ENCODE assay signal across 24 cellular contexts in the genomic region with DNA sequence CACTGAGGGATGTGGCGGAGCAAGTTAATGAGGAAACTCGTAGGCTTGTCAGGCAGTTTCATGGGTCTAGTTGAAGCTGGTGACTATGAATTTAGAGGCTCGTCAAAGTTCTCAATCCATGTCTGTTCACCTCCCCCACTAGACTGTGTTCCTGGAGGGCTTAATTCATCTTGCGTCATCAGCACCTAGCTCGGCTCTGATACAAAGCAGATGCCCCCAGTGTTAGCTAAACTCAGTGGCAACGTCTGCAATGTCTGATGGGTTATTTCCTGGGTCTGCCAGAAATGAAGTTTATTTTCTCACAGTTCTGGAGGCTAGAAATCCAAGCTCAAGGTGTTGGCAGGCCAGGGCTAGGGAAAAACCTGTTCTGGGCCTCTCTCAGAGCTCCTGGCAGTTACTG.
DNase-seq lines count a peak whose midpoint lies in the region; ATAC-seq and TF ChIP-seq lines count a peak whose summit lies in the region.
"Had no signal": no experiment of that assay in that cellular context is flagged by ENCODE, and none has a peak within 500 bp of the region (broad histone marks: within the 10 kb centered on the region; RNA-seq: fewer than 3 reads in every experiment).

No MANE protein-coding gene starts in this region.

- no peaks in the 10 kb centered on the region for H3K27me3 ChIP-seq in PC-9 (ENCODE audit: insufficient read depth, low read depth)
- H3K27me3 ChIP-seq in heart left ventricle = no peaks in the 10 kb centered on the region
- H3K27me3 ChIP-seq in mesendoderm (ENCODE audit: insufficient read depth, low read length, poor library complexity) = no peaks in the 10 kb centered on the region
- H3K27me3 ChIP-seq in body of pancreas = no peaks in the 10 kb centered on the region
- H3K27me3 ChIP-seq: BLaER1, brain microvascular endothelial cell, ovary, spleen had no signal

- H2BK15ac ChIP-seq in mesendoderm (replicated peaks; ENCODE audit: low read depth) = no peak overlapping the region

- H3K4ac ChIP-seq in mesendoderm (ENCODE audit: low read depth, low read length) = no peak overlapping the region

- H2AK5ac ChIP-seq in mesendoderm (ENCODE audit: low read length) = no peak overlapping the region

- H3K4me3 ChIP-seq in PC-9 (no peak overlapping the region), heart left ventricle (no peak overlapping the region), mesendoderm (ENCODE audit: low read length) (no peak overlapping the region), body of pancreas (no peak overlapping the region)
- H3K4me3 ChIP-seq: BLaER1, ovary, spleen had no signal

- ATAC-seq in SK-N-SH treated with all-trans-retinoic acid at 6 μM for 48 hours = no peak
- ATAC-seq in heart left ventricle = peak in 3 of 4 donors; percentile 49 to 61 (median 53)
- no peak for ATAC-seq in body of pancreas
- ATAC-seq in HG03460 (IDR thresholded peaks at IDR 0.05; ENCODE audit: unreplicated experiment) = no peak
- ATAC-seq: activated T-cell treated with anti-CD3 and anti-CD28 coated beads, Interleukin-2, amount 50 U/mL, for 4 hours; effector memory CD8-positive, alpha-beta T cell had no signal

- no peak overlapping the region for H3K9ac ChIP-seq in mesendoderm (ENCODE audit: low read length)
- H3K9ac ChIP-seq: BLaER1 had no signal

- intact Hi-C loops in PC-9 (cut with micrococcal nuclease; ENCODE audit: unreplicated experiment) (no loop called here), heart left ventricle (cut with DNase I) (loop anchor here in 8 of 10 donors (5.0 to 10.0 kb wide), 7 partner anchors 137 to 457 kb away; a partner anchor contains a TSS), body of pancreas (cut with DNase I) (loop anchor here (5.0 to 10.0 kb wide), 2 partner anchors 147 to 454 kb away; no protein-coding TSS in a partner anchor)

- no peaks in the 10 kb centered on the region for H3K9me2 ChIP-seq in PC-9 (ENCODE audit: insufficient read depth)

- no peak overlapping the region for H3K23ac ChIP-seq in mesendoderm (ENCODE audit: low read length)

- H2AFZ ChIP-seq in PC-9 = peak overlapping the region; percentile 66; the same call in 1 of the 2 replicates

- no peaks in the 10 kb centered on the region for H4K20me1 ChIP-seq in PC-9 (ENCODE audit: insufficient read depth)
- H4K20me1 ChIP-seq: BLaER1 had no signal

- CTCF ChIA-PET in PC-9 (lab: Charles Lee) = no interaction called here

- H3K27ac ChIP-seq in PC-9 = no peak overlapping the region
- H3K27ac ChIP-seq in heart left ventricle = no peak overlapping the region
- no peak overlapping the region for H3K27ac ChIP-seq in mesendoderm (ENCODE audit: low read depth, low read length)
- no peak overlapping the region for H3K27ac ChIP-seq in body of pancreas
- H3K27ac ChIP-seq: BLaER1, brain microvascular endothelial cell, spleen, WERI-Rb-1 had no signal

- H4K8ac ChIP-seq in mesendoderm (ENCODE audit: low read depth, low read length) = no peak overlapping the region

- H3K18ac ChIP-seq in mesendoderm (ENCODE audit: low read length) = no peak overlapping the region

- no peak overlapping the region for H2BK120ac ChIP-seq in mesendoderm (ENCODE audit: low read depth, low read length)

- H4K5ac ChIP-seq in mesendoderm (ENCODE audit: low read length) = no peak overlapping the region

- H3K4me2 ChIP-seq in PC-9 (peak overlapping the region; percentile 58; the same call in 1 of the 2 replicates), mesendoderm (ENCODE audit: low read length) (no peak overlapping the region)
- H3K4me2 ChIP-seq: BLaER1 had no signal

- POLR2A ChIA-PET in PC-9 (lab: Charles Lee; ENCODE audit: unreplicated experiment) = interaction anchor here (0.6 kb wide), 1 partner anchor 1050 kb away, joined by 6 read pairs; no protein-coding TSS in a partner anchor

- no peaks in the 10 kb centered on the region for H3K79me2 ChIP-seq in PC-9 (ENCODE audit: low read depth)
- no peaks in the 10 kb centered on the region for H3K79me2 ChIP-seq in mesendoderm (ENCODE audit: control insufficient read depth, insufficient read depth, low read length)

- TF ChIP-seq CTCF in PC-9 (conservative IDR thresholded peaks at IDR 0.05) (no peak), heart left ventricle (IDR thresholded peaks at IDR 0.05) (no peak), body of pancreas (IDR thresholded peaks at IDR 0.05) (no peak)

- WGBS in heart left ventricle, 4 donors = 24 to 40% (median 28%) methylated on average over 6 of the region's 6 CpGs
- WGBS in mesendoderm (ENCODE audit: extremely low coverage, insufficient coverage, low lambda C conversion rate) = no CpG with 5 or more reads among the region's 6 CpGs
- 54 to 56% methylated on average over 5 to 6 of the region's 6 CpGs for WGBS in body of pancreas, 2 donors

- H2BK5ac ChIP-seq in mesendoderm (ENCODE audit: low read length) = no peak overlapping the region

- no peak overlapping the region for H3K56ac ChIP-seq in mesendoderm (ENCODE audit: low read length)

- H3K9me3 ChIP-seq in PC-9 (ENCODE audit: insufficient read depth, low read depth) (no peaks in the 10 kb centered on the region), heart left ventricle (peaks cover 0 to under 1% (median 0%) of the 10 kb centered on the region in 12 donors), body of pancreas (no peaks in the 10 kb centered on the region)
- H3K9me3 ChIP-seq: BLaER1, ovary had no signal

- no peaks in the 10 kb centered on the region for H3F3A ChIP-seq in PC-9 (ENCODE audit: insufficient read depth, low read depth)

- no peak for DNase-seq in PC-9
- DNase-seq in heart left ventricle = peak in 1 of 5 donors; percentile 7
- peak; percentile 19 for DNase-seq in mesendoderm
- DNase-seq in body of pancreas = no peak
- DNase-seq in GM19238 (ENCODE audit: insufficient read length, low spot score) = no peak
- no peak for DNase-seq in NCI-H2029 treated with DMSO at 0.1 percent for 48 hours (lab: John Stamatoyannopoulos, UW)
- DNase-seq: activated CD4-positive, alpha-beta T cell treated with anti-CD3 and anti-CD28 coated beads, Interleukin-2, amount 10 ng/mL, durations not matched to agents 24 days and 14 days; activated gamma-delta T cell treated with Interleukin-2 at 50 U/mL for 16 hours; activated T-cell treated with anti-CD3 and anti-CD28 coated beads, Interleukin-2, amount 50 U/mL, for 4 hours; brain microvascular endothelial cell; DMS53; effector memory CD8-positive, alpha-beta T cell; H7; hippocampal formation; NCI-H1092; NCI-H187 treated with DMSO at 0.1 percent for 48 hours; NCI-H226; NCI-H69; ovary; spleen; WERI-Rb-1 had no signal

- no peaks in the 10 kb centered on the region for H3K36me3 ChIP-seq in PC-9 (ENCODE audit: low read depth)
- H3K36me3 ChIP-seq in heart left ventricle = no peaks in the 10 kb centered on the region
- no peaks in the 10 kb centered on the region for H3K36me3 ChIP-seq in mesendoderm (ENCODE audit: control insufficient read depth, insufficient read depth, low read length)
- no peaks in the 10 kb centered on the region for H3K36me3 ChIP-seq in body of pancreas (replicated peaks in 1 of 2; ENCODE audit: insufficient read depth in 1 of 2, low read depth in 2 of 2)
- H3K36me3 ChIP-seq: BLaER1, brain microvascular endothelial cell, ovary, spleen, WERI-Rb-1 had no signal

- H3K4me1 ChIP-seq in PC-9 (replicated peaks; ENCODE audit: insufficient read depth) (peaks cover 14% of the 10 kb centered on the region; the same call in 1 of the 2 replicates), heart left ventricle (peaks cover 0 to 12% (median 0%) of the 10 kb centered on the region in 12 donors), mesendoderm (ENCODE audit: control insufficient read depth, low read depth, low read length) (no peaks in the 10 kb centered on the region), body of pancreas (no peaks in the 10 kb centered on the region)
- H3K4me1 ChIP-seq: BLaER1, spleen had no signal

- H3K79me1 ChIP-seq in mesendoderm (ENCODE audit: low read length) = no peaks in the 10 kb centered on the region

- TF ChIP-seq POLR2A in heart left ventricle (IDR thresholded peaks at IDR 0.05) (no peak), body of pancreas (IDR thresholded peaks at IDR 0.05) (no peak)

- BruUV-seq in PC-9 (replicated peaks; lab: Mats Ljungman, UMichigan) = no TSS peak

TF ChIP-seq in SK-N-SH treated with all-trans-retinoic acid at 6 μM for 48 hours, 23 proteins besides CTCF, POLR2A, EP300 and RAD21:
- no peak for TF ChIP-seq ZFP3 (CRISPR knock-in tag; IDR thresholded peaks at IDR 0.05)
- TF ChIP-seq ISL1 (CRISPR knock-in tag; IDR thresholded peaks at IDR 0.05) = peak; percentile 30; the same call in 1 of the 2 replicates

Comparison
In these comparisons a context has a peak if more than half of its experiments do, and no peak if none do; other contexts are left out.
1. ATAC-seq: peak in heart left ventricle (3 of 4); none in SK-N-SH treated with all-trans-retinoic acid at 6 μM for 48 hours (single experiment), body of pancreas (single experiment) and HG03460 (single experiment).